In the genomic region with DNA sequence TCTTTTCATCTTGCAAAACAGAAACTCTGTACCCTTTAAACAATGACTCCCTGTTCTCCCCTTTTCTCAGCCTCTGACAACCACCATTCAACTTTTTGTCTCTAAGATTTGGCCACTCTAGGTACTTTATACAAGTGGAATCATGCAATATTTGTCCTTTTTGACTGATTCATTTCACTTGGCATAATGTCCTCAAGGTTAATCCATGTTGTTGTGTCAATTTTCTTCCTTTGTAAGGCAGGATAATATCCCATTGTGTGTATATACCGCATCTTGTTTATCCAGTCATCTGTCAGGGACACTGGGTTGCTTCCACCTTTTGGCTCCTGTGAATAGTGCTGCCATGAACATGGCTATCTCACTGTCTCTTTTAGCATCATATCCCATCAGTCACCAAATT, we compare ENCODE assay signal across 25 cellular contexts.
"Had no signal": no experiment of that assay in that cellular context is flagged by ENCODE, and none has a peak within 500 bp of the region (broad histone marks: within the 10 kb centered on the region; RNA-seq: fewer than 3 reads in every experiment).

No MANE protein-coding gene starts in this region.

- H3K4me3 ChIP-seq: colonic mucosa, esophagus muscularis mucosa, lung, pancreas, stomach, tibial artery had no signal

- FAIRE-seq: endothelial cell of umbilical vein, keratinocyte, pancreas had no signal

- H3K36me3 Mint-ChIP-seq: mesothelial cell of epicardium; stimulated activated effector memory CD8-positive, alpha-beta T cell treated with anti-CD3 and anti-CD28 coated beads, Interleukin-12 subunit alpha, Interleukin-12 subunit beta, amount 100 ng/mL, for 72 hours had no signal

- H3K27me3 Mint-ChIP-seq: central memory CD8-positive, alpha-beta T cell; dendritic cell treated with granulocyte-macrophage colony-stimulating factor and Interleukin-4, amounts not matched to agents 40 ng/mL and 50 ng/mL, for 4 days; naive thymus-derived CD4-positive, alpha-beta T cell; type B pancreatic cell had no signal

- H3K9me3 ChIP-seq: colonic mucosa, esophagus muscularis mucosa, neutrophil, pancreas, stomach, tibial artery had no signal

- H3K27ac ChIP-seq: colonic mucosa, esophagus muscularis mucosa, foreskin keratinocyte, neutrophil, pancreas, stomach, tibial artery had no signal

- H3K27me3 ChIP-seq: colonic mucosa, esophagus muscularis mucosa, foreskin keratinocyte, neutrophil, pancreas, stomach, tibial artery had no signal

- ATAC-seq: foreskin keratinocyte; naive thymus-derived CD4-positive, alpha-beta T cell; pancreas; sciatic nerve; stimulated activated effector memory CD8-positive, alpha-beta T cell treated with anti-CD3 and anti-CD28 coated beads, Interleukin-12 subunit alpha, Interleukin-12 subunit beta, amount 100 ng/mL, for 72 hours had no signal

- H3K9me3 Mint-ChIP-seq: central memory CD8-positive, alpha-beta T cell; dendritic cell treated with granulocyte-macrophage colony-stimulating factor and Interleukin-4, amounts not matched to agents 40 ng/mL and 50 ng/mL, for 4 days; endodermal cell; mesothelial cell of epicardium; naive thymus-derived CD4-positive, alpha-beta T cell; nephron; stimulated activated effector memory CD8-positive, alpha-beta T cell treated with anti-CD3 and anti-CD28 coated beads, Interleukin-12 subunit alpha, Interleukin-12 subunit beta, amount 100 ng/mL, for 72 hours had no signal

- DNase-seq: colonic mucosa; effector CD8-positive, alpha-beta T cell; foreskin keratinocyte; head of caudate nucleus; mesenchymal stem cell; naive thymus-derived CD4-positive, alpha-beta T cell; pancreas; stimulated activated CD4-positive, alpha-beta T cell treated with anti-CD3 and anti-CD28 coated beads, Interleukin-2, amount 100 ng/mL, for 24 hours; stimulated activated CD4-positive, alpha-beta T cell treated with anti-CD3 and anti-CD28 coated beads, Interleukin-4, amount 100 ng/mL, for 24 hours; stimulated activated naive CD4-positive, alpha-beta T cell treated with Interleukin-2 at 50 U/mL for 16 hours; stomach; tibial artery had no signal

- H3K4me1 ChIP-seq: colonic mucosa, pancreas had no signal

- H3K4me3 Mint-ChIP-seq: central memory CD8-positive, alpha-beta T cell; dendritic cell treated with granulocyte-macrophage colony-stimulating factor and Interleukin-4, amounts not matched to agents 40 ng/mL and 50 ng/mL, for 4 days; endodermal cell; mesothelial cell of epicardium; naive thymus-derived CD4-positive, alpha-beta T cell; nephron; stimulated activated effector memory CD8-positive, alpha-beta T cell treated with anti-CD3 and anti-CD28 coated beads, Interleukin-12 subunit alpha, Interleukin-12 subunit beta, amount 100 ng/mL, for 72 hours; type B pancreatic cell had no signal

- H3K27ac Mint-ChIP-seq: dendritic cell treated with granulocyte-macrophage colony-stimulating factor and Interleukin-4, amounts not matched to agents 40 ng/mL and 50 ng/mL, for 4 days; endodermal cell; mesothelial cell of epicardium; stimulated activated effector memory CD8-positive, alpha-beta T cell treated with anti-CD3 and anti-CD28 coated beads, Interleukin-12 subunit alpha, Interleukin-12 subunit beta, amount 100 ng/mL, for 72 hours; type B pancreatic cell had no signal

- H3K36me3 ChIP-seq: colonic mucosa, esophagus muscularis mucosa, neutrophil, pancreas, stomach, tibial artery had no signal
